19 cellular contexts compared by ENCODE assay signal in genomic region chr5:91217859-91218258, GRCh38.
DNase-seq lines count a peak whose midpoint lies in the region; ATAC-seq, FAIRE-seq and TF ChIP-seq lines count a peak whose summit lies in the region.
"Had no signal": no experiment of that assay in that cellular context is flagged by ENCODE, and none has a peak within 500 bp of the region (broad histone marks: within the 10 kb centered on the region; RNA-seq: fewer than 3 reads in every experiment).

No MANE protein-coding gene starts in this region.

- no peaks in the 10 kb centered on the region for H3K9me3 ChIP-seq in pancreas
- H3K9me3 ChIP-seq: Caco-2 had no signal

- no peak overlapping the region for H3K4me3 ChIP-seq in pancreas

- no peak for ATAC-seq in pancreas
- no peak for ATAC-seq in GM19324 (IDR thresholded peaks at IDR 0.05; ENCODE audit: low FRiP score, unreplicated experiment)
- no peak for ATAC-seq in activated naive CD4-positive, alpha-beta T cell treated with anti-CD3 and anti-CD28 coated beads, Interleukin-2, amount 50 U/mL, for 72 hours
- ATAC-seq: HCT116 had no signal

- FAIRE-seq in G401.6 (lab: Jason Lieb, UNC): peak; percentile 97
- peak; percentile 69 for FAIRE-seq in frontal cortex (lab: Jason Lieb, UNC)
- FAIRE-seq in pancreas (lab: Jason Lieb, UNC): peak; percentile 93
- FAIRE-seq: D721Med had no signal

- intact Hi-C loops in pancreas (cut with DNase I): no loop called here

- 94 to 97% methylated on average over 1 of the region's 1 CpG for WGBS in pancreas, 2 donors

- H3K9me3 Mint-ChIP-seq in activated naive CD4-positive, alpha-beta T cell treated with anti-CD3 and anti-CD28 coated beads, Interleukin-2, amount 50 U/mL, for 72 hours: no peaks in the 10 kb centered on the region
- H3K9me3 Mint-ChIP-seq: CD4-positive, alpha-beta T cell; HFFc6 had no signal

- H3K27ac Mint-ChIP-seq in activated naive CD4-positive, alpha-beta T cell treated with anti-CD3 and anti-CD28 coated beads, Interleukin-2, amount 50 U/mL, for 72 hours: no peak overlapping the region
- H3K27ac Mint-ChIP-seq: CD4-positive, alpha-beta T cell; IgD-negative memory B cell had no signal

- H3K36me3 ChIP-seq in pancreas: no peaks in the 10 kb centered on the region

- H3K4me1 ChIP-seq in pancreas: peaks cover 0 to 6% (median 0%) of the 10 kb centered on the region in 3 donors

- H3K27ac ChIP-seq in VCaP (peak overlapping the region; percentile 67), pancreas (no peak overlapping the region)
- H3K27ac ChIP-seq: C4-2B had no signal

- TF ChIP-seq CTCF in VCaP (conservative IDR thresholded peaks at IDR 0.05) (no peak), pancreas (IDR thresholded peaks at IDR 0.05) (no peak)

- no peak for DNase-seq in frontal cortex (ENCODE audit: low spot score in 2 of 2)
- DNase-seq in pancreas: no peak
- DNase-seq in NCI-H2107 treated with DMSO at 0.1 percent for 48 hours (lab: John Stamatoyannopoulos, UW; ENCODE audit: unreplicated experiment): no peak
- no peak for DNase-seq in activated naive CD4-positive, alpha-beta T cell treated with anti-CD3 and anti-CD28 coated beads, Interleukin-2, amount 50 U/mL, for 72 hours (ENCODE audit: low spot score in 2 of 2)
- DNase-seq in NCI-H510A treated with DMSO at 0.1 percent for 48 hours (lab: John Stamatoyannopoulos, UW): no peak
- DNase-seq: AML-193; Caco-2; CD4-positive, alpha-beta T cell; GDM1; GOT3; H7; HFFc6 had no signal

- H3K27me3 ChIP-seq in pancreas: no peaks in the 10 kb centered on the region

- H3K36me3 Mint-ChIP-seq in activated naive CD4-positive, alpha-beta T cell treated with anti-CD3 and anti-CD28 coated beads, Interleukin-2, amount 50 U/mL, for 72 hours: no peaks in the 10 kb centered on the region
